Comparison of ENCODE assay signal across 22 cellular contexts in genomic region chr12:99914206-99914605, GRCh38.
"Had no signal": no experiment of that assay in that cellular context is flagged by ENCODE, and none has a peak within 500 bp of the region (broad histone marks: within the 10 kb centered on the region; RNA-seq: fewer than 3 reads in every experiment).

No MANE protein-coding gene starts in this region.

- H3K4me3 Mint-ChIP-seq: activated naive CD4-positive, alpha-beta T cell treated with anti-CD3 and anti-CD28 coated beads, Interleukin-2, amount 50 U/mL, for 24 hours; activated T-cell treated with anti-CD3 and anti-CD28 coated beads, Interleukin-2, amount 50 U/mL, for 72 hours; immature natural killer cell; naive thymus-derived CD8-positive, alpha-beta T cell; stimulated activated memory B cell treated with anti-CD40 and anti-IgM and Interleukin-4, amounts not matched to agents 10 μg/mL and 1 μg/mL and 100 μg/mL, for 72 hours had no signal

- H3K27me3 Mint-ChIP-seq: activated naive CD4-positive, alpha-beta T cell treated with anti-CD3 and anti-CD28 coated beads, Interleukin-2, amount 50 U/mL, for 24 hours; stimulated activated memory B cell treated with anti-CD40 and anti-IgM and Interleukin-4, amounts not matched to agents 10 μg/mL and 1 μg/mL and 100 μg/mL, for 72 hours had no signal

- ATAC-seq: activated T-cell treated with anti-CD3 and anti-CD28 coated beads, Interleukin-2, amount 50 U/mL, for 72 hours; left ventricle myocardium superior; naive thymus-derived CD8-positive, alpha-beta T cell; pancreas; sciatic nerve; stimulated activated memory B cell treated with anti-CD40 and anti-IgM and Interleukin-4, amounts not matched to agents 10 μg/mL and 1 μg/mL and 100 μg/mL, for 72 hours had no signal

- H3K27me3 ChIP-seq: ascending aorta, esophagus squamous epithelium, pancreas, spleen, tibial nerve, uterus had no signal

- H3K9me3 Mint-ChIP-seq: stimulated activated memory B cell treated with anti-CD40 and anti-IgM and Interleukin-4, amounts not matched to agents 10 μg/mL and 1 μg/mL and 100 μg/mL, for 72 hours had no signal

- H3K4me1 Mint-ChIP-seq: activated naive CD4-positive, alpha-beta T cell treated with anti-CD3 and anti-CD28 coated beads, Interleukin-2, amount 50 U/mL, for 24 hours; immature natural killer cell; naive thymus-derived CD8-positive, alpha-beta T cell; stimulated activated memory B cell treated with anti-CD40 and anti-IgM and Interleukin-4, amounts not matched to agents 10 μg/mL and 1 μg/mL and 100 μg/mL, for 72 hours had no signal

- H3K9me3 ChIP-seq: ascending aorta, esophagus squamous epithelium, pancreas, spleen, tibial nerve, uterus had no signal

- H3K27ac ChIP-seq: esophagus squamous epithelium, pancreas, spleen, tibial nerve, uterus had no signal

- H3K36me3 ChIP-seq: ascending aorta, esophagus squamous epithelium, pancreas, spleen, tibial nerve, uterus had no signal

- H3K36me3 Mint-ChIP-seq: activated naive CD4-positive, alpha-beta T cell treated with anti-CD3 and anti-CD28 coated beads, Interleukin-2, amount 50 U/mL, for 24 hours; immature natural killer cell; naive thymus-derived CD8-positive, alpha-beta T cell; stimulated activated memory B cell treated with anti-CD40 and anti-IgM and Interleukin-4, amounts not matched to agents 10 μg/mL and 1 μg/mL and 100 μg/mL, for 72 hours had no signal

- H3K4me3 ChIP-seq: ascending aorta, esophagus squamous epithelium, pancreas, spleen, tibial nerve, uterus had no signal

- H3K27ac Mint-ChIP-seq: activated naive CD4-positive, alpha-beta T cell treated with anti-CD3 and anti-CD28 coated beads, Interleukin-2, amount 50 U/mL, for 24 hours; activated T-cell treated with anti-CD3 and anti-CD28 coated beads, Interleukin-2, amount 50 U/mL, for 72 hours; immature natural killer cell; naive thymus-derived CD8-positive, alpha-beta T cell; stimulated activated memory B cell treated with anti-CD40 and anti-IgM and Interleukin-4, amounts not matched to agents 10 μg/mL and 1 μg/mL and 100 μg/mL, for 72 hours had no signal

- H3K4me1 ChIP-seq: esophagus squamous epithelium, pancreas, spleen, uterus had no signal

- DNase-seq: activated CD4-positive, alpha-beta T cell treated with anti-CD3 and anti-CD28 coated beads for 1 hour; activated CD8-positive, alpha-beta memory T cell treated with anti-CD3 and anti-CD28 coated beads for 24 hours; activated effector memory CD4-positive, alpha-beta T cell treated with anti-CD3 and anti-CD28 coated beads, Interleukin-2, amount 50 U/mL, for 16 hours; activated T-cell treated with anti-CD3 and anti-CD28 coated beads, Interleukin-2, amount 50 U/mL, for 72 hours; dermis blood vessel endothelial cell; effector memory CD4-positive, alpha-beta T cell; esophagus squamous epithelium; immature natural killer cell; kidney glomerular epithelial cell; left ventricle myocardium superior; mesenchymal stem cell; naive thymus-derived CD8-positive, alpha-beta T cell; pancreas; spleen; stimulated activated CD4-positive, alpha-beta T cell treated with anti-CD3 and anti-CD28 coated beads, Interleukin-4, amount 100 ng/mL, for 4 hours; T1000; uterus had no signal
